In genomic region chr5:125597338-125597737, GRCh38 we compare ENCODE assay signal across 14 cellular contexts.
A peak's percentile ranks its signal among the peaks of the same experiment; 100 is the strongest.
DNase-seq lines count a peak whose midpoint lies in the region; ATAC-seq, FAIRE-seq and TF ChIP-seq lines count a peak whose summit lies in the region.
"Had no signal": no experiment of that assay in that cellular context is flagged by ENCODE, and none has a peak within 500 bp of the region (broad histone marks: within the 10 kb centered on the region; RNA-seq: fewer than 3 reads in every experiment).

No MANE protein-coding gene starts in this region.

- H3K79me1 ChIP-seq in H1 (ENCODE audit: low read depth, low read length), result no peaks in the 10 kb centered on the region

- no peak overlapping the region for H2BK15ac ChIP-seq in H1 (ENCODE audit: low read length)

- H3K18ac ChIP-seq in H1 (ENCODE audit: extremely low read depth, low read length), result no peak overlapping the region

- WGBS in H1 (ENCODE audit: extremely low coverage in 1 of 2, insufficient coverage in 1 of 2, insufficient read length in 1 of 2, insufficient replicate concordance in 2 of 2, low coverage in 1 of 2, low lambda C conversion rate in 2 of 2, missing lambda C conversion rate in 1 of 2), 2 experiments, result 88% methylated on average over 2 of the region's 2 CpGs; no CpG with 5 or more reads in 1 of the 2 experiments

- POLR2A ChIA-PET in H1 (lab: Charles Lee; ENCODE audit: partially characterized antibody), result no interaction called here

- intact Hi-C loops in lower lobe of right lung (cut with DNase I), result no loop called here

- H4K5ac ChIP-seq in H1 (ENCODE audit: insufficient read length, low read depth, low read length), result no peak overlapping the region

- H3K9ac ChIP-seq in H1 (replicated peaks in 1 of 4; ENCODE audit: extremely low read depth in 1 of 4, low read depth in 3 of 4, low read length in 3 of 4), result no peak overlapping the region

- H3K9me3 ChIP-seq in H1 (ENCODE audit: insufficient read depth in 2 of 2, low read depth in 1 of 2, low read length in 1 of 2) (no peaks in the 10 kb centered on the region), lower lobe of right lung (no peaks in the 10 kb centered on the region)
- H3K9me3 ChIP-seq: esophagus muscularis mucosa had no signal

- H3K27me3 ChIP-seq in H1 (replicated peaks in 1 of 4; ENCODE audit: control insufficient read depth in 3 of 4, extremely low read depth in 1 of 4, insufficient read depth in 3 of 4, low read length in 3 of 4) (no peaks in the 10 kb centered on the region), lower lobe of right lung (ENCODE audit: low read depth) (no peaks in the 10 kb centered on the region)
- H3K27me3 ChIP-seq: esophagus muscularis mucosa had no signal

- H2BK20ac ChIP-seq in H1 (ENCODE audit: low read length), result no peak overlapping the region

- no peak overlapping the region for H3K56ac ChIP-seq in H1 (replicated peaks; ENCODE audit: insufficient read length, low read depth, low read length)

- H3K4me3 ChIP-seq in H1 (ENCODE audit: extremely low read depth in 1 of 4, insufficient read depth in 2 of 4, low read depth in 3 of 4, low read length in 4 of 4) (no peak overlapping the region), lower lobe of right lung (no peak overlapping the region)
- H3K4me3 ChIP-seq: esophagus muscularis mucosa, skin epidermis had no signal

- H2AK5ac ChIP-seq in H1 (ENCODE audit: low read depth, low read length), result no peak overlapping the region

- no peaks in the 10 kb centered on the region for H3K4me1 ChIP-seq in H1 (replicated peaks in 1 of 4; ENCODE audit: control insufficient read depth in 3 of 4, insufficient read depth in 4 of 4, low read length in 3 of 4)
- no peaks in the 10 kb centered on the region for H3K4me1 ChIP-seq in lower lobe of right lung

- no peak overlapping the region for H4K91ac ChIP-seq in H1 (replicated peaks; ENCODE audit: insufficient read length, low read length)

- FAIRE-seq in H1 (lab: Jason Lieb, UNC), result no peak

- TF ChIP-seq CTCF in H1 (IDR thresholded peaks at IDR 0.05; ENCODE audit: control extremely low read depth in 1 of 3, insufficient read depth in 1 of 3, low read depth in 1 of 3, low read length in 3 of 3) (no peak), lower lobe of right lung (IDR thresholded peaks at IDR 0.05) (no peak)

- no peak overlapping the region for H2BK5ac ChIP-seq in H1 (ENCODE audit: low read depth, low read length)

- DNase-seq in AG08396 (ENCODE audit: low spot score) (peak; percentile 40), LHCN-M2 (ENCODE audit: low read depth) (peak; percentile 99), H1 (ENCODE audit: low read depth in 1 of 2, low spot score in 2 of 2) (no peak), lower lobe of right lung (no peak), activated T-cell treated with anti-CD3 and anti-CD28 coated beads for 4 hours (no peak)
- DNase-seq in activated effector memory CD4-positive, alpha-beta T cell treated with Interleukin-2 at 50 U/mL for 16 hours, result no peak
- DNase-seq: activated CD4-positive, alpha-beta T cell treated with anti-CD3 and anti-CD28 coated beads for 4 hours; KBM-7; NCI-H1694 treated with DMSO at 0.1 percent for 48 hours; NCI-H69 had no signal

- H2AFZ ChIP-seq in H1 (ENCODE audit: low read length), result 0 out of 2 replicates have a peak overlapping the region, but pooled peaks have one; percentile 12

- TF ChIP-seq RAD21 in H1 (IDR thresholded peaks at IDR 0.05 in 1 of 2, conservative IDR thresholded peaks at IDR 0.05 in 1 of 2; ENCODE audit: low read depth in 2 of 2, low read length in 2 of 2), result no peak

- no peaks in the 10 kb centered on the region for H3K23me2 ChIP-seq in H1 (ENCODE audit: low read depth, low read length)

- H3K79me2 ChIP-seq in H1 (ENCODE audit: control insufficient read depth in 1 of 2, insufficient read depth in 2 of 2, low read length in 2 of 2), result no peaks in the 10 kb centered on the region

- H3K27ac ChIP-seq in H1 (ENCODE audit: low read depth, low read length), result no peak overlapping the region
- H3K27ac ChIP-seq in lower lobe of right lung, result no peak overlapping the region
- H3K27ac ChIP-seq: esophagus muscularis mucosa, skin epidermis had no signal

- H2BK12ac ChIP-seq in H1 (ENCODE audit: low read depth, low read length), result no peak overlapping the region

- TF ChIP-seq POLR2A in H1 (IDR thresholded peaks at IDR 0.05; ENCODE audit: control extremely low read depth in 1 of 2, low read depth in 2 of 2, low read length in 2 of 2), result no peak

- no peak overlapping the region for H3K4me2 ChIP-seq in H1 (ENCODE audit: insufficient read depth in 1 of 2, low read depth in 2 of 2, low read length in 2 of 2)

- no peaks in the 10 kb centered on the region for H4K20me1 ChIP-seq in H1 (replicated peaks in 1 of 2; ENCODE audit: control insufficient read depth in 1 of 2, insufficient read depth in 2 of 2, low read length in 2 of 2)

- CTCF ChIA-PET in H1 (lab: Charles Lee; ENCODE audit: partially characterized antibody), result interaction anchor here (1.2 kb wide), 1 partner anchor 10 kb away, joined by 3 read pairs; no protein-coding TSS in a partner anchor

- H3K36me3 ChIP-seq in H1 (ENCODE audit: control insufficient read depth in 2 of 4, insufficient read depth in 4 of 4, low read length in 3 of 4), result no peaks in the 10 kb centered on the region
- H3K36me3 ChIP-seq in lower lobe of right lung, result no peaks in the 10 kb centered on the region
- H3K36me3 ChIP-seq: esophagus muscularis mucosa had no signal

- H4K8ac ChIP-seq in H1 (ENCODE audit: extremely low read depth, insufficient read depth, low read length), result no peak overlapping the region

- no peak overlapping the region for H3K23ac ChIP-seq in H1 (ENCODE audit: insufficient read length)

- no peak overlapping the region for H2BK120ac ChIP-seq in H1 (replicated peaks; ENCODE audit: low read depth, low read length)

- no peak overlapping the region for H3K14ac ChIP-seq in H1 (ENCODE audit: insufficient read length)

- ATAC-seq in lower lobe of right lung, result peak; percentile 17 to 36
- ATAC-seq in HG02840 (IDR thresholded peaks at IDR 0.05; ENCODE audit: low FRiP score, unreplicated experiment), result no peak
- ATAC-seq in HG03175 (IDR thresholded peaks at IDR 0.05; ENCODE audit: unreplicated experiment), result no peak

- no peak overlapping the region for H3K4ac ChIP-seq in H1 (replicated peaks; ENCODE audit: insufficient read length, low read depth, low read length)

- TF ChIP-seq EP300 in H1 (IDR thresholded peaks at IDR 0.05; ENCODE audit: borderline replicate concordance in 1 of 2, low read depth in 2 of 2, low read length in 2 of 2), result no peak

TF ChIP-seq in H1, 55 proteins besides CTCF, POLR2A, EP300 and RAD21 (continues in another document):
- no peak for TF ChIP-seq POLR2AphosphoS5 (IDR thresholded peaks at IDR 0.05; ENCODE audit: low read depth, low read length)
- TF ChIP-seq TAF1 (IDR thresholded peaks at IDR 0.05; ENCODE audit: low read depth, low read length), result no peak
- no peak for TF ChIP-seq PHF8 (conservative IDR thresholded peaks at IDR 0.05; ENCODE audit: low read depth, low read length)

Comparison
In these comparisons a context has a peak if more than half of its experiments do, and no peak if none do; other contexts are left out.
1. DNase-seq: peak in AG08396 (single experiment) and LHCN-M2 (single experiment); none in H1 (0 of 2), lower lobe of right lung (single experiment), activated T-cell treated with anti-CD3 and anti-CD28 coated beads for 4 hours (single experiment) and activated effector memory CD4-positive, alpha-beta T cell treated with Interleukin-2 at 50 U/mL for 16 hours (single experiment).
2. ATAC-seq: peak in lower lobe of right lung (2 of 2); none in HG02840 (single experiment) and HG03175 (single experiment).